8 cellular contexts compared by ENCODE assay signal in the genomic region with DNA sequence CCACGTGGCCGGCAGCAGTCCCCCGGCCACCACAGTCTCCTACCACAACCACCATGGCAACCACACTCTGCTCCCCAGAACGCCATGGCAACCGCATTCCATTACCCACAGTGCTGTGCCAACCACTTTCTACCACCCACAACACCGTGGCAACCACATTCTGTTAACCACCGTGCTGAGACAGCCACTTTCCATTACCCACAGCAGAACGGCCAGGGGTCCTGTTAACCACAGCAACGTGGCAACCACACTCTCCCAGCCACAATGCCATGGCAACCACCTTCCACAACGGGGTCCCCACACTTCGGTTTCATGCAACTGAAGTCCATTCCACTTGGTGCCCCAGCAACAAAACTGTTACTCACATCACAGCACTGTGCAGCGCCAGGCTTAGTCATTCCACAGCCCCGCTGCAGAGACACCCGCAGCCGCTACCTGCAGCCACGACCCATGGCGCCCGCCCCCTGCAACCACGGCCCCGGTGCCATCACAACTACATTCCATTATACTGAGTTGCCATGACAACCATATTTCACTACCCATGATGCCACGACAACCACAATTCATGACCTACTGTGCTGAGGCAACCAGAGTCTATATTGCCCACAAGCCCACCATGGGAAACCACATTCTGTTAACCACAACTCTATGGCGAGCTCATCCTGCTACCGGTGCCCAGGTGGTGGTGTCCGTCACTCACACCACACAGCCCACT. TPM values are rescaled to one million over a fixed set of nuclear protein-coding genes. Genes with fewer than 3 reads are reported as not detected.
DNase-seq lines count a peak whose midpoint lies in the region; ATAC-seq and TF ChIP-seq lines count a peak whose summit lies in the region.

No MANE protein-coding gene starts in this region.

- no peak overlapping the region for H3K4me3 ChIP-seq in CD8-positive, alpha-beta T cell (ENCODE audit: low read depth, low read length)
- H3K4me3 ChIP-seq in dorsolateral prefrontal cortex (peak overlapping the region in 7 of 59 donors; percentile 1 to 46 (median 5)), ovary (no peak overlapping the region)

- no peak for TF ChIP-seq CTCF in CD8-positive, alpha-beta T cell (IDR thresholded peaks at IDR 0.05)
- TF ChIP-seq CTCF in dorsolateral prefrontal cortex (IDR thresholded peaks at IDR 0.05 in 54 of 56, conservative IDR thresholded peaks at IDR 0.05 in 2 of 56; ENCODE audit: low read depth in 1 of 56, partially characterized antibody in 56 of 56) (no peak), ovary (IDR thresholded peaks at IDR 0.05) (no peak)

- no peaks in the 10 kb centered on the region for H3K36me3 Mint-ChIP-seq in CD8-positive, alpha-beta T cell

- peaks cover 27% of the 10 kb centered on the region for H3K4me1 ChIP-seq in CD8-positive, alpha-beta T cell (ENCODE audit: insufficient read depth, low read length)
- H3K4me1 ChIP-seq in ovary (ENCODE audit: insufficient read depth), result peaks cover 2% of the 10 kb centered on the region

- no peak overlapping the region for H3K27ac ChIP-seq in CD8-positive, alpha-beta T cell (ENCODE audit: low read depth, low read length)
- H3K27ac ChIP-seq in dorsolateral prefrontal cortex (peak overlapping the region in 57 of 59 donors; percentile 5 to 98 (median 91)), ovary (no peak overlapping the region)

- peak; percentile 87 for ATAC-seq in CD8-positive, alpha-beta T cell
- ATAC-seq in HG03378 (IDR thresholded peaks at IDR 0.05; ENCODE audit: unreplicated experiment) (peak; percentile 46), GM19455 (IDR thresholded peaks at IDR 0.05; ENCODE audit: unreplicated experiment) (no peak), GM21526 (IDR thresholded peaks at IDR 0.05; ENCODE audit: low FRiP score, unreplicated experiment) (no peak)

- 70 to 82% (median 71%) methylated on average over 24 of the region's 24 CpGs for WGBS in ovary, 3 donors

- no peaks in the 10 kb centered on the region for H3K9me3 ChIP-seq in CD8-positive, alpha-beta T cell (ENCODE audit: low read length)
- H3K9me3 ChIP-seq in ovary, result no peaks in the 10 kb centered on the region

- no peaks in the 10 kb centered on the region for H3K9me3 Mint-ChIP-seq in CD8-positive, alpha-beta T cell

- intact Hi-C loops in CD8-positive, alpha-beta T cell (cut with DNase I, micrococcal nuclease), result no loop called here
- intact Hi-C loops in dorsolateral prefrontal cortex (cut with DNase I), result loop anchor here in 1 of 2 donors (5.0 kb wide), 1 partner anchor 67 kb away; no protein-coding TSS in a partner anchor
- intact Hi-C loops in ovary (cut with DNase I), result loop anchor here in 1 of 4 donors (10.0 kb wide), 1 partner anchor 299 kb away; no protein-coding TSS in a partner anchor

- DNase-seq in CD8-positive, alpha-beta T cell, result peak in 6 of 7 experiments; percentile 39 to 83 (median 52)
- peak; percentile 24 to 51 for DNase-seq in activated CD4-positive, alpha-beta T cell treated with anti-CD3 and anti-CD28 coated beads for 4 hours
- DNase-seq in dorsolateral prefrontal cortex, result peak in 8 of 10 donors; percentile 39 to 82 (median 72)
- DNase-seq in stimulated activated CD4-positive, alpha-beta T cell treated with anti-CD3 and anti-CD28 coated beads, Interleukin-4, amount 100 ng/mL, for 1 hour, result peak; percentile 41
- no peak for DNase-seq in ovary

- H3K27me3 Mint-ChIP-seq in CD8-positive, alpha-beta T cell (ENCODE audit: low read depth), result peaks cover 39% of the 10 kb centered on the region

- no peak overlapping the region for H3K4me3 Mint-ChIP-seq in CD8-positive, alpha-beta T cell

- TF ChIP-seq POLR2A in ovary (IDR thresholded peaks at IDR 0.05), result no peak

- no peaks in the 10 kb centered on the region for H3K36me3 ChIP-seq in CD8-positive, alpha-beta T cell (ENCODE audit: insufficient read depth, low read length)
- no peaks in the 10 kb centered on the region for H3K36me3 ChIP-seq in ovary

- H3K27me3 ChIP-seq in CD8-positive, alpha-beta T cell (ENCODE audit: insufficient read depth, low read length), result peaks cover 17% of the 10 kb centered on the region
- H3K27me3 ChIP-seq in dorsolateral prefrontal cortex (peaks cover 0 to 2% (median 0%) of the 10 kb centered on the region in 45 donors), ovary (no peaks in the 10 kb centered on the region)

- CTCF ChIA-PET in CD8-positive, alpha-beta T cell (lab: Charles Lee), result no interaction called here

- POLR2A ChIA-PET in CD8-positive, alpha-beta T cell (lab: Charles Lee), result no interaction called here

- TF ChIP-seq EP300 in ovary (IDR thresholded peaks at IDR 0.05), result no peak

- peak overlapping the region; percentile 75 for H3K27ac Mint-ChIP-seq in CD8-positive, alpha-beta T cell

- H3K4me1 Mint-ChIP-seq in CD8-positive, alpha-beta T cell (ENCODE audit: low read depth), result peaks cover 22% of the 10 kb centered on the region

RNA-seq across cellular contexts. Expression of gene DPF1, which starts 10.0 kb away (rescaled TPM):
- not detected for total RNA-seq in CD8-positive, alpha-beta T cell
- 10 to 100 TPM; 22.0 to 91.2 (median 57.5) TPM for total RNA-seq in dorsolateral prefrontal cortex
- 1 to 10 TPM in 1 of 7 donors, under 1 TPM in 4, not detected in 2; 0.23 to 1.0 (median 0.35) TPM for total RNA-seq in ovary
- under 1 TPM; 0.23 to 0.50 TPM for polyA plus RNA-seq in ovary

RNA-seq across cellular contexts. Expression of gene PPP1R14A, which starts 42.1 kb away (rescaled TPM):
- not detected for total RNA-seq in CD8-positive, alpha-beta T cell
- total RNA-seq in dorsolateral prefrontal cortex, result 100 to 1,000 TPM in 57 of 120 experiments, 10 to 100 TPM in 63; 17.4 to 465 (median 98.7) TPM
- 100 to 1,000 TPM in 3 of 7 donors, 10 to 100 TPM in 4; 36.8 to 235 (median 97.1) TPM for total RNA-seq in ovary
- 10 to 100 TPM; 10.5 to 92.8 TPM for polyA plus RNA-seq in ovary

RNA-seq across cellular contexts. Expression of gene SPINT2, which starts 50.3 kb away (rescaled TPM):
- 10 to 100 TPM; 35.7 to 38.2 TPM for total RNA-seq in CD8-positive, alpha-beta T cell
- total RNA-seq in dorsolateral prefrontal cortex (100 to 1,000 TPM in 44 of 120 experiments, 10 to 100 TPM in 76; 41.9 to 135 (median 92.4) TPM), ovary (100 to 1,000 TPM; 111 to 556 (median 118) TPM)
- polyA plus RNA-seq in ovary, result 10 to 100 TPM; 71.5 to 79.6 TPM

Comparison
In these comparisons a context has a peak if more than half of its experiments do, and no peak if none do; other contexts are left out.
1. ATAC-seq: peak in CD8-positive, alpha-beta T cell (single experiment) and HG03378 (single experiment); none in GM19455 (single experiment) and GM21526 (single experiment).
2. DNase-seq: peak in CD8-positive, alpha-beta T cell (6 of 7), activated CD4-positive, alpha-beta T cell treated with anti-CD3 and anti-CD28 coated beads for 4 hours (2 of 2), dorsolateral prefrontal cortex (8 of 10) and stimulated activated CD4-positive, alpha-beta T cell treated with anti-CD3 and anti-CD28 coated beads, Interleukin-4, amount 100 ng/mL, for 1 hour (single experiment); none in ovary (0 of 5).
3. H3K27ac ChIP-seq: peak in dorsolateral prefrontal cortex (57 of 59); none in CD8-positive, alpha-beta T cell (single experiment) and ovary (0 of 2).
4. RNA of gene DPF1, which starts 10.0 kb away (total RNA-seq): 22.0 to 91.2 TPM in dorsolateral prefrontal cortex; 0.23 to 1.0 TPM in ovary and not detected in CD8-positive, alpha-beta T cell; every median in the first group is over 10 times any median in the second.
5. RNA of gene PPP1R14A, which starts 42.1 kb away (total RNA-seq): 17.4 to 465 TPM in dorsolateral prefrontal cortex and 36.8 to 235 TPM in ovary; not detected in CD8-positive, alpha-beta T cell; every median in the first group is over 10 times any median in the second.